In genomic region chr10:12006671-12007070, GRCh38 we compare ENCODE assay signal across 2 cellular contexts.
TF ChIP-seq lines count a peak whose summit lies in the region.

No MANE protein-coding gene starts in this region.

TF ChIP-seq in IMR-90, 13 proteins besides CTCF, POLR2A, EP300 and RAD21:
- TF ChIP-seq RFX5 (IDR thresholded peaks at IDR 0.05; ENCODE audit: low read depth, low read length): no peak
- TF ChIP-seq CHD1 (IDR thresholded peaks at IDR 0.05; ENCODE audit: low read depth, low read length): no peak
- TF ChIP-seq BHLHE40 (IDR thresholded peaks at IDR 0.05; ENCODE audit: low read depth, low read length): no peak
- no peak for TF ChIP-seq MAFK (IDR thresholded peaks at IDR 0.05; ENCODE audit: low read depth, low read length)
- TF ChIP-seq NFE2L2 (IDR thresholded peaks at IDR 0.05; ENCODE audit: low read depth, low read length): no peak
- TF ChIP-seq RCOR1 (IDR thresholded peaks at IDR 0.05; ENCODE audit: insufficient replicate concordance, low read length): no peak
- TF ChIP-seq SMC3 (IDR thresholded peaks at IDR 0.05; ENCODE audit: low read depth, low read length): no peak
- no peak for TF ChIP-seq ELK1 (IDR thresholded peaks at IDR 0.05; ENCODE audit: borderline replicate concordance, low read depth, low read length)
- no peak for TF ChIP-seq MAZ (IDR thresholded peaks at IDR 0.05; ENCODE audit: borderline replicate concordance, low read depth, low read length)
- no peak for TF ChIP-seq FOS (IDR thresholded peaks at IDR 0.05; ENCODE audit: low read depth, low read length)
- TF ChIP-seq MXI1 (IDR thresholded peaks at IDR 0.05; ENCODE audit: borderline replicate concordance, low read depth, low read length): no peak
- TF ChIP-seq USF2 (IDR thresholded peaks at IDR 0.05; ENCODE audit: low read depth, low read length): no peak
TF ChIP-seq in IMR-90: peak in this region for 0.

TF ChIP-seq in endothelial cell of umbilical vein, 7 proteins besides CTCF, POLR2A, EP300 and RAD21:
- no peak for TF ChIP-seq MAX (IDR thresholded peaks at IDR 0.05; ENCODE audit: insufficient read depth, insufficient read length)
- TF ChIP-seq GATA2 (IDR thresholded peaks at IDR 0.05; ENCODE audit: insufficient read depth, insufficient read length, low read depth, low read length): no peak
- TF ChIP-seq FOS (IDR thresholded peaks at IDR 0.05; ENCODE audit: borderline replicate concordance, insufficient read depth, low read length): no peak
- TF ChIP-seq JUN (IDR thresholded peaks at IDR 0.05; ENCODE audit: borderline replicate concordance, insufficient read depth, insufficient read length, low read depth): no peak
- TF ChIP-seq EZH2 (IDR thresholded peaks at IDR 0.05; ENCODE audit: borderline replicate concordance, low read depth, low read length, severe bottlenecking): no peak
- no peak for TF ChIP-seq POLR2AphosphoS5 (IDR thresholded peaks at IDR 0.05; ENCODE audit: insufficient read depth, low read depth, low read length)
- TF ChIP-seq MYC (IDR thresholded peaks at IDR 0.05; ENCODE audit: low read depth, low read length): no peak
